ENCODE assay signal across 8 cellular contexts in the genomic region with DNA sequence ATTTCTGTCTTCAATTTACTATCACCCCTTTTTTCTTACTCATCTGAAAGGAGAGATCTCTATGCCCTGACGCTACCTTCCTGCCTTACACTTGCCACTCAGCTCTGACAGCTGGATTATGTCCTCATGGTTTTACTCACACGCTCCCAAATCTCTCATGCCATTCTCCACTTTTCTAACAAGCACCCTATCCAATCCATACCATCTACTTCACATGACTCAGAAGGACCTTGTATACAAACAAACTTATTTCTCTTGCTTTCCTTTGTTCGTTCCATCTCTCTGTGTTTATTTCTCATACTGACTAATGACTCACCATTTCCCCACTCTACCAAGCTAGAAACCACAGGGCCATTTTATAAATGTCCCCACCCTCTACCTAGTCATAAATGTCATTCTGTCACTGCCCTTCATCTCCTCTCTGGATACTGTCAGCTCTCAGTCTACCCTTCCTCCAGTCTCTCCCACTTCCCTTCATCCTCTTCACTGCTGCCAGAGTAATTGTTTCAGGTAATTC.
DNase-seq lines count a peak whose midpoint lies in the region; ATAC-seq and TF ChIP-seq lines count a peak whose summit lies in the region.

No MANE protein-coding gene starts in this region.

- H3K36me3 ChIP-seq in GM06990 (ENCODE audit: control insufficient read depth, insufficient read depth, low read length): peaks cover 10% of the 10 kb centered on the region
- peaks cover 85% of the 10 kb centered on the region for H3K36me3 ChIP-seq in A673 (ENCODE audit: insufficient read depth, low read length, poor library complexity, severe bottlenecking)

- DNase-seq in GM06990 (ENCODE audit: extremely low read depth, insufficient read length) (peak; percentile 19), M059J (ENCODE audit: low read depth) (peak; percentile 92), fibroblast of pulmonary artery (ENCODE audit: low read depth) (peak; percentile 43), A673 (ENCODE audit: low spot score) (no peak), NCI-H510A treated with DMSO at 0.1 percent for 48 hours (lab: John Stamatoyannopoulos, UW) (no peak), epidermal melanocyte (ENCODE audit: insufficient read length, low spot score) (no peak)

- no peaks in the 10 kb centered on the region for H3K27me3 ChIP-seq in GM06990 (replicated peaks; ENCODE audit: control insufficient read depth, insufficient read depth, low read length)
- H3K27me3 ChIP-seq in A673 (replicated peaks; ENCODE audit: insufficient read depth, low read depth, low read length, poor library complexity): no peaks in the 10 kb centered on the region

- intact Hi-C loops in A673 (cut with micrococcal nuclease; ENCODE audit: unreplicated experiment): no loop called here

- TF ChIP-seq CTCF in GM06990 (IDR thresholded peaks at IDR 0.05; ENCODE audit: insufficient read depth, low read length, poor library complexity, severe bottlenecking): no peak
- TF ChIP-seq CTCF in fibroblast of pulmonary artery (IDR thresholded peaks at IDR 0.05; ENCODE audit: low read length, missing control alignments): no peak
- TF ChIP-seq CTCF in A673 (conservative IDR thresholded peaks at IDR 0.05; ENCODE audit: low read depth, low read length): no peak

- no TSS peak for BruUV-seq in A673 (replicated peaks; lab: Mats Ljungman, UMichigan)

- POLR2A ChIA-PET in A673 (lab: Charles Lee; ENCODE audit: low non-redundant PET): no interaction called here

- H3K4me3 ChIP-seq in GM06990 (replicated peaks; ENCODE audit: low read depth, low read length) (no peak overlapping the region), fibroblast of pulmonary artery (replicated peaks; ENCODE audit: low read depth, low read length) (no peak overlapping the region), A673 (ENCODE audit: low read depth, low read length, poor library complexity, severe bottlenecking) (no peak overlapping the region)

- ATAC-seq in GM21526 (IDR thresholded peaks at IDR 0.05; ENCODE audit: low FRiP score, unreplicated experiment): peak; percentile 71
- no peak for ATAC-seq in HG02763 (IDR thresholded peaks at IDR 0.05; ENCODE audit: unreplicated experiment)

- H3K4me1 ChIP-seq in A673 (ENCODE audit: insufficient read depth, low read length, poor library complexity, severe bottlenecking): no peaks in the 10 kb centered on the region

- H3K9me3 ChIP-seq in A673 (ENCODE audit: low read depth, low read length, poor library complexity, severe bottlenecking): no peaks in the 10 kb centered on the region

- no peak overlapping the region for H3K27ac ChIP-seq in A673 (ENCODE audit: low read depth, low read length, poor library complexity, severe bottlenecking)

- CTCF ChIA-PET in A673 (lab: Charles Lee): no interaction called here

Comparison
In these comparisons a context has a peak if more than half of its experiments do, and no peak if none do; other contexts are left out.
1. DNase-seq: peak in GM06990 (single experiment), M059J (single experiment) and fibroblast of pulmonary artery (single experiment); none in A673 (single experiment), NCI-H510A treated with DMSO at 0.1 percent for 48 hours (single experiment) and epidermal melanocyte (single experiment).